In the genomic region with DNA sequence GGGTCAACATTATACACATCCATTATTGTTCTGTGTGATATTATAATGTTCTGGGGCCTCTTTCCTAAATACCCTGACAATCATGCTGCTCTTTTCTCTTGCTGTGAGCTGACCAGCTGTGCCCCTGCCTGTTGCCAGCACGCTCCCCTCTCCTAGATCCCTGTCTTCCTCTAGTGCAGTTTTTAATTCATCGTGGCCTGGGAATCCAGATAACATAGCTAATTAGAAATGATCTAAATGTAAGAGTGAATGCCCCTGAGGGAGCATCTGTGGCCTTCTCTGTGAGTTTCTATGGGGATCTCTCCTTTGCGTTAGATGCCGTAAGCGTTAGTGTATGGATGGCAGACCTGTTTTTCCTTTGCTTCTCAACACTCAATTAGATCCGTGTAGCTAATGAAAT, we compare ENCODE assay signal across 1 cellular context.
TF ChIP-seq lines count a peak whose summit lies in the region.

No MANE protein-coding gene starts in this region.

TF ChIP-seq in WTC11, 78 proteins besides CTCF, POLR2A, EP300 and RAD21 (continued from another document):
- TF ChIP-seq, protein P1, sequence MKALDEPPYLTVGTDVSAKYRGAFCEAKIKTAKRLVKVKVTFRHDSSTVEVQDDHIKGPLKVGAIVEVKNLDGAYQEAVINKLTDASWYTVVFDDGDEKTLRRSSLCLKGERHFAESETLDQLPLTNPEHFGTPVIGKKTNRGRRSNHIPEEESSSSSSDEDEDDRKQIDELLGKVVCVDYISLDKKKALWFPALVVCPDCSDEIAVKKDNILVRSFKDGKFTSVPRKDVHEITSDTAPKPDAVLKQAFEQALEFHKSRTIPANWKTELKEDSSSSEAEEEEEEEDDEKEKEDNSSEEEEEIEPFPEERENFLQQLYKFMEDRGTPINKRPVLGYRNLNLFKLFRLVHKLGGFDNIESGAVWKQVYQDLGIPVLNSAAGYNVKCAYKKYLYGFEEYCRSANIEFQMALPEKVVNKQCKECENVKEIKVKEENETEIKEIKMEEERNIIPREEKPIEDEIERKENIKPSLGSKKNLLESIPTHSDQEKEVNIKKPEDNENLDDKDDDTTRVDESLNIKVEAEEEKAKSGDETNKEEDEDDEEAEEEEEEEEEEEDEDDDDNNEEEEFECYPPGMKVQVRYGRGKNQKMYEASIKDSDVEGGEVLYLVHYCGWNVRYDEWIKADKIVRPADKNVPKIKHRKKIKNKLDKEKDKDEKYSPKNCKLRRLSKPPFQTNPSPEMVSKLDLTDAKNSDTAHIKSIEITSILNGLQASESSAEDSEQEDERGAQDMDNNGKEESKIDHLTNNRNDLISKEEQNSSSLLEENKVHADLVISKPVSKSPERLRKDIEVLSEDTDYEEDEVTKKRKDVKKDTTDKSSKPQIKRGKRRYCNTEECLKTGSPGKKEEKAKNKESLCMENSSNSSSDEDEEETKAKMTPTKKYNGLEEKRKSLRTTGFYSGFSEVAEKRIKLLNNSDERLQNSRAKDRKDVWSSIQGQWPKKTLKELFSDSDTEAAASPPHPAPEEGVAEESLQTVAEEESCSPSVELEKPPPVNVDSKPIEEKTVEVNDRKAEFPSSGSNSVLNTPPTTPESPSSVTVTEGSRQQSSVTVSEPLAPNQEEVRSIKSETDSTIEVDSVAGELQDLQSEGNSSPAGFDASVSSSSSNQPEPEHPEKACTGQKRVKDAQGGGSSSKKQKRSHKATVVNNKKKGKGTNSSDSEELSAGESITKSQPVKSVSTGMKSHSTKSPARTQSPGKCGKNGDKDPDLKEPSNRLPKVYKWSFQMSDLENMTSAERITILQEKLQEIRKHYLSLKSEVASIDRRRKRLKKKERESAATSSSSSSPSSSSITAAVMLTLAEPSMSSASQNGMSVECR (CRISPR knock-in tag; IDR thresholded peaks at IDR 0.05; ENCODE audit: borderline replicate concordance): no peak
- TF ChIP-seq ZNF416 (CRISPR knock-in tag; IDR thresholded peaks at IDR 0.05) (no peak), ELF4 (CRISPR knock-in tag; IDR thresholded peaks at IDR 0.05; ENCODE audit: low read depth) (no peak), PRDM15 (CRISPR knock-in tag; IDR thresholded peaks at IDR 0.05) (no peak), ZNF396 (CRISPR knock-in tag; IDR thresholded peaks at IDR 0.05; ENCODE audit: borderline replicate concordance) (no peak), EMX1 (CRISPR knock-in tag; IDR thresholded peaks at IDR 0.05) (no peak), ZNF219 (CRISPR knock-in tag; IDR thresholded peaks at IDR 0.05; ENCODE audit: borderline replicate concordance) (no peak)
- TF ChIP-seq, protein P2, sequence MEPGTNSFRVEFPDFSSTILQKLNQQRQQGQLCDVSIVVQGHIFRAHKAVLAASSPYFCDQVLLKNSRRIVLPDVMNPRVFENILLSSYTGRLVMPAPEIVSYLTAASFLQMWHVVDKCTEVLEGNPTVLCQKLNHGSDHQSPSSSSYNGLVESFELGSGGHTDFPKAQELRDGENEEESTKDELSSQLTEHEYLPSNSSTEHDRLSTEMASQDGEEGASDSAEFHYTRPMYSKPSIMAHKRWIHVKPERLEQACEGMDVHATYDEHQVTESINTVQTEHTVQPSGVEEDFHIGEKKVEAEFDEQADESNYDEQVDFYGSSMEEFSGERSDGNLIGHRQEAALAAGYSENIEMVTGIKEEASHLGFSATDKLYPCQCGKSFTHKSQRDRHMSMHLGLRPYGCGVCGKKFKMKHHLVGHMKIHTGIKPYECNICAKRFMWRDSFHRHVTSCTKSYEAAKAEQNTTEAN (CRISPR knock-in tag; IDR thresholded peaks at IDR 0.05): no peak
- TF ChIP-seq, protein P3, sequence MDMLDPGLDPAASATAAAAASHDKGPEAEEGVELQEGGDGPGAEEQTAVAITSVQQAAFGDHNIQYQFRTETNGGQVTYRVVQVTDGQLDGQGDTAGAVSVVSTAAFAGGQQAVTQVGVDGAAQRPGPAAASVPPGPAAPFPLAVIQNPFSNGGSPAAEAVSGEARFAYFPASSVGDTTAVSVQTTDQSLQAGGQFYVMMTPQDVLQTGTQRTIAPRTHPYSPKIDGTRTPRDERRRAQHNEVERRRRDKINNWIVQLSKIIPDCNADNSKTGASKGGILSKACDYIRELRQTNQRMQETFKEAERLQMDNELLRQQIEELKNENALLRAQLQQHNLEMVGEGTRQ (CRISPR knock-in tag; IDR thresholded peaks at IDR 0.05): no peak
- TF ChIP-seq, protein P4, sequence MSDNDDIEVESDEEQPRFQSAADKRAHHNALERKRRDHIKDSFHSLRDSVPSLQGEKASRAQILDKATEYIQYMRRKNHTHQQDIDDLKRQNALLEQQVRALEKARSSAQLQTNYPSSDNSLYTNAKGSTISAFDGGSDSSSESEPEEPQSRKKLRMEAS (CRISPR knock-in tag; IDR thresholded peaks at IDR 0.05): no peak
